14 cellular contexts compared by ENCODE assay signal in genomic region chr14:95317817-95318343, GRCh38. TPM values are rescaled to one million over a fixed set of nuclear protein-coding genes. Genes with fewer than 3 reads are reported as not detected.
DNase-seq lines count a peak whose midpoint lies in the region; ATAC-seq, FAIRE-seq and TF ChIP-seq lines count a peak whose summit lies in the region.
"Had no signal": no experiment of that assay in that cellular context is flagged by ENCODE, and none has a peak within 500 bp of the region (broad histone marks: within the 10 kb centered on the region; RNA-seq: fewer than 3 reads in every experiment).

No MANE protein-coding gene starts in this region.

- 43% methylated on average over 3 of the region's 3 CpGs for WGBS in HepG2 (ENCODE audit: low lambda C conversion rate)

- FAIRE-seq in HepG2 (lab: Jason Lieb, UNC) = no peak

- no peaks in the 10 kb centered on the region for H3K9me3 Mint-ChIP-seq in activated CD4-positive, alpha-beta T cell treated with anti-CD3 and anti-CD28 coated beads, Interleukin-2, amount 10 ng/mL, durations not matched to agents 7 days and 5 days

- intact Hi-C loops in HepG2 (cut with micrococcal nuclease; ENCODE audit: unreplicated experiment) = loop anchor here (5.0 kb wide), 1 partner anchor 51 kb away; no protein-coding TSS in a partner anchor

- H4K20me1 ChIP-seq in HepG2 (ENCODE audit: insufficient read depth, low read length) = no peaks in the 10 kb centered on the region; the same call in 1 of the 2 replicates

- H3K27ac Mint-ChIP-seq in activated CD4-positive, alpha-beta T cell treated with anti-CD3 and anti-CD28 coated beads, Interleukin-2, amount 10 ng/mL, durations not matched to agents 7 days and 5 days = no peak overlapping the region

- H3K27me3 ChIP-seq in adipocyte (replicated peaks; ENCODE audit: control insufficient read depth, insufficient read depth, low read length) (no peaks in the 10 kb centered on the region), HepG2 (ENCODE audit: control insufficient read depth in 1 of 2, insufficient read depth in 2 of 2, low read length in 2 of 2) (peaks cover 2 to 5% of the 10 kb centered on the region in 2 experiments; a peak in 2 of 5 replicates)
- H3K27me3 ChIP-seq: upper lobe of right lung had no signal

- in situ Hi-C loops in HepG2 (cut with HindIII; ENCODE audit: extremely low pct_ligation_motif_present, low pct_unique_long_range_greater_than_20kb) = no loop called here

- H3K4me1 ChIP-seq in adipocyte (ENCODE audit: control insufficient read depth, insufficient read depth, low read length) = peaks cover 39% of the 10 kb centered on the region
- peaks cover 85% of the 10 kb centered on the region for H3K4me1 ChIP-seq in HepG2 (ENCODE audit: insufficient read depth, low read length)

- BruUV-seq in HepG2 (replicated peaks; lab: Mats Ljungman, UMichigan) = TSS peak; percentile 58

- H3K36me3 ChIP-seq in adipocyte (ENCODE audit: control insufficient read depth, insufficient read depth, low read length, severe bottlenecking) (no peaks in the 10 kb centered on the region), HepG2 (replicated peaks in 1 of 2; ENCODE audit: control insufficient read depth in 1 of 2, insufficient read depth in 2 of 2, low read length in 2 of 2) (no peaks in the 10 kb centered on the region)
- H3K36me3 ChIP-seq: upper lobe of right lung had no signal

- H3K4me3 Mint-ChIP-seq in activated CD4-positive, alpha-beta T cell treated with anti-CD3 and anti-CD28 coated beads, Interleukin-2, amount 10 ng/mL, durations not matched to agents 7 days and 5 days = peak overlapping the region; percentile 37

- POLR2A ChIA-PET in activated CD4-positive, alpha-beta T cell treated with anti-CD3 and anti-CD28 coated beads, Interleukin-2, amount 10 ng/mL, durations not matched to agents 7 days and 5 days (lab: Charles Lee) = no interaction called here
- POLR2A ChIA-PET in HepG2 (lab: Yijun Ruan, JAX) = interaction anchor here (1.1 kb wide), 1 partner anchor 23 kb away, joined by 3 read pairs; no protein-coding TSS in a partner anchor

- no peak overlapping the region for H3K9ac ChIP-seq in adipocyte (ENCODE audit: low read length)
- no peak overlapping the region for H3K9ac ChIP-seq in HepG2 (ENCODE audit: insufficient read depth, low read depth, low read length)
- H3K9ac ChIP-seq: KMS-11 had no signal

- no peak overlapping the region for H3K27ac ChIP-seq in HepG2 (ENCODE audit: extremely low read length, insufficient read depth, low read length)
- H3K27ac ChIP-seq in substantia nigra (ENCODE audit: low read depth, low read length, poor library complexity, severe bottlenecking) = peak overlapping the region; percentile 97
- H3K27ac ChIP-seq: epithelial cell of prostate, KMS-11 had no signal

- TF ChIP-seq EP300 in HepG2 (IDR thresholded peaks at IDR 0.05; ENCODE audit: low read depth in 2 of 2, low read length in 2 of 2) = no peak
- no peak for TF ChIP-seq EP300 in HepG2 (CRISPR knock-in tag; IDR thresholded peaks at IDR 0.05; ENCODE audit: borderline replicate concordance)

- TF ChIP-seq POLR2A in HepG2 (IDR thresholded peaks at IDR 0.05; ENCODE audit: insufficient read depth in 1 of 2, low read depth in 2 of 2, low read length in 2 of 2) = no peak

- H3K27me3 Mint-ChIP-seq in activated CD4-positive, alpha-beta T cell treated with anti-CD3 and anti-CD28 coated beads, Interleukin-2, amount 10 ng/mL, durations not matched to agents 7 days and 5 days = peaks cover 47% of the 10 kb centered on the region

- H3K4me1 Mint-ChIP-seq in activated CD4-positive, alpha-beta T cell treated with anti-CD3 and anti-CD28 coated beads, Interleukin-2, amount 10 ng/mL, durations not matched to agents 7 days and 5 days = peaks cover 27% of the 10 kb centered on the region

- CTCF ChIA-PET in activated CD4-positive, alpha-beta T cell treated with anti-CD3 and anti-CD28 coated beads, Interleukin-2, amount 10 ng/mL, durations not matched to agents 7 days and 5 days (lab: Charles Lee) = interaction anchor here (1.0 kb wide), 1 partner anchor 108 kb away, joined by 3 read pairs; no protein-coding TSS in a partner anchor
- CTCF ChIA-PET in HepG2 (lab: Yijun Ruan, JAX; ENCODE audit: low intra/inter-chr PET ratio, low total read pairs) = no interaction called here

- H3K4me3 ChIP-seq in adipocyte (ENCODE audit: low read length) = peak overlapping the region; percentile 82
- H3K4me3 ChIP-seq in HepG2 (replicated peaks in 1 of 3; ENCODE audit: insufficient read depth in 1 of 3, low read depth in 2 of 3, low read length in 3 of 3) = peak overlapping the region; percentile 69 to 95 (median 86); a peak in 5 of 6 replicates

- peaks cover 7% of the 10 kb centered on the region for H3K79me2 ChIP-seq in HepG2 (ENCODE audit: insufficient read depth, low read length)

- peak overlapping the region; percentile 86 for H3K4me2 ChIP-seq in HepG2 (ENCODE audit: low read depth, low read length)
- H3K4me2 ChIP-seq: KMS-11 had no signal

- TF ChIP-seq CTCF in HepG2 (CRISPR knock-in tag; IDR thresholded peaks at IDR 0.05) = no peak

- H2AFZ ChIP-seq in HepG2 (ENCODE audit: low read length) = no peak overlapping the region

- no peak for ATAC-seq in HepG2
- no peak for ATAC-seq in GM18868 (IDR thresholded peaks at IDR 0.05; ENCODE audit: unreplicated experiment)
- ATAC-seq: upper lobe of right lung had no signal

- no peaks in the 10 kb centered on the region for H3K36me3 Mint-ChIP-seq in activated CD4-positive, alpha-beta T cell treated with anti-CD3 and anti-CD28 coated beads, Interleukin-2, amount 10 ng/mL, durations not matched to agents 7 days and 5 days (ENCODE audit: low read depth)

- no peaks in the 10 kb centered on the region for H3K9me3 ChIP-seq in adipocyte (ENCODE audit: control insufficient read depth, low read length)
- H3K9me3 ChIP-seq in HepG2 (ENCODE audit: low read length) = no peaks in the 10 kb centered on the region
- H3K9me3 ChIP-seq: upper lobe of right lung had no signal

- DNase-seq in activated CD4-positive, alpha-beta T cell treated with anti-CD3 and anti-CD28 coated beads, Interleukin-2, amount 10 ng/mL, durations not matched to agents 7 days and 5 days = no peak
- no peak for DNase-seq in activated CD4-positive, alpha-beta T cell treated with anti-CD3 and anti-CD28 coated beads for 4 hours
- DNase-seq in adipocyte (ENCODE audit: low read depth) (no peak), HepG2 (ENCODE audit: low spot score) (no peak), substantia nigra (lab: John Stamatoyannopoulos, UW) (no peak), HCEC 1CT (no peak), NCI-H524 (lab: John Stamatoyannopoulos, UW) (no peak)
- DNase-seq: activated CD4-positive, alpha-beta T cell treated with anti-CD3 and anti-CD28 coated beads for 48 hours; amniotic stem cell; GF-D8; upper lobe of right lung had no signal

- TF ChIP-seq RAD21 in HepG2 (CRISPR knock-in tag; IDR thresholded peaks at IDR 0.05) = no peak

TF ChIP-seq in HepG2, 621 proteins besides CTCF, POLR2A, EP300 and RAD21 (continues in another document):
- TF ChIP-seq HOXA9 (CRISPR knock-in tag; IDR thresholded peaks at IDR 0.05; ENCODE audit: borderline replicate concordance) = no peak
- no peak for TF ChIP-seq ZUFSP (CRISPR knock-in tag; IDR thresholded peaks at IDR 0.05; ENCODE audit: borderline replicate concordance)
- no peak for TF ChIP-seq ZNF234 (CRISPR knock-in tag; conservative IDR thresholded peaks at IDR 0.05)
- no peak for TF ChIP-seq SMAD1 (CRISPR knock-in tag; IDR thresholded peaks at IDR 0.05; ENCODE audit: borderline replicate concordance, low read depth)
- no peak for TF ChIP-seq REXO4 (CRISPR knock-in tag; IDR thresholded peaks at IDR 0.05; ENCODE audit: borderline replicate concordance)
- no peak for TF ChIP-seq KMT2B (CRISPR knock-in tag; IDR thresholded peaks at IDR 0.05)

RNA-seq across cellular contexts. Expression of gene CLMN, which starts 1.8 kb away (rescaled TPM):
- total RNA-seq in activated CD4-positive, alpha-beta T cell treated with anti-CD3 and anti-CD28 coated beads, Interleukin-2, amount 10 ng/mL, durations not matched to agents 7 days and 5 days = under 1 TPM; 0.42 to 0.94 TPM
- total RNA-seq in HepG2 (2016; rRNA removed; fragmentation: Illumina TruSeq; extraction: Trizol) = 15.1 and 16.2 TPM in 2 replicates
- 4.4 and 5.9 TPM in 2 replicates for total RNA-seq in HepG2 (2016; cell fraction: cytosol; rRNA removed; fragmentation: Illumina TruSeq; extraction: Trizol; ENCODE audit: low read depth)
- total RNA-seq in HepG2 (2016; cell fraction: insoluble cytoplasmic fraction; rRNA removed; fragmentation: Illumina TruSeq; extraction: Trizol) = 13.1 and 14.8 TPM in 2 replicates
- total RNA-seq in HepG2 (2016; cell fraction: membrane; rRNA removed; fragmentation: Illumina TruSeq; extraction: Trizol) = 8.6 and 9.0 TPM in 2 replicates
- total RNA-seq in HepG2 (2016; cell fraction: nucleus; rRNA removed; fragmentation: Illumina TruSeq; extraction: Trizol) = 21.4 and 22.0 TPM in 2 replicates
- 16.4 and 16.7 TPM in 2 replicates for polyA plus RNA-seq in HepG2 (2011; rRNA removed)
- 5.7 and 6.9 TPM in 2 replicates for polyA plus RNA-seq in HepG2 (2011; cell fraction: cytosol; rRNA removed)
- 55.9 and 58.4 TPM in 2 replicates for polyA plus RNA-seq in HepG2 (2011; cell fraction: nucleus; rRNA removed)
- polyA plus RNA-seq in HepG2 (2012) = 12.5 and 17.3 TPM in 2 replicates
- polyA plus RNA-seq in HepG2 (2016; cell fraction: cytosol; fragmentation: Illumina TruSeq; extraction: Trizol; ENCODE audit: low read depth) = 4.6 and 4.9 TPM in 2 replicates
- polyA plus RNA-seq in HepG2 (2016; cell fraction: insoluble cytoplasmic fraction; fragmentation: Illumina TruSeq; extraction: Trizol; ENCODE audit: low read depth) = 10.5 and 11.4 TPM in 2 replicates
- 7.1 and 7.5 TPM in 2 replicates for polyA plus RNA-seq in HepG2 (2016; cell fraction: membrane; fragmentation: Illumina TruSeq; extraction: Trizol; ENCODE audit: low read depth)
- polyA plus RNA-seq in HepG2 (2016; cell fraction: nucleus; fragmentation: Illumina TruSeq; extraction: Trizol; ENCODE audit: insufficient read depth, low read depth) = 24.4 and 27.2 TPM in 2 replicates
- polyA minus RNA-seq in HepG2 (2011; rRNA and poly(A)+ RNA removed; ENCODE audit: low replicate concordance) = 0.51 and 12.1 TPM in 2 replicates
- 8.5 and 10.6 TPM in 2 replicates for polyA minus RNA-seq in HepG2 (2011; cell fraction: cytosol; rRNA and poly(A)+ RNA removed)
- 45.1 and 53.1 TPM in 2 replicates for polyA minus RNA-seq in HepG2 (2011; cell fraction: nucleus; rRNA and poly(A)+ RNA removed)
